ENCODE assay signal across 1 cellular context in the genomic region with DNA sequence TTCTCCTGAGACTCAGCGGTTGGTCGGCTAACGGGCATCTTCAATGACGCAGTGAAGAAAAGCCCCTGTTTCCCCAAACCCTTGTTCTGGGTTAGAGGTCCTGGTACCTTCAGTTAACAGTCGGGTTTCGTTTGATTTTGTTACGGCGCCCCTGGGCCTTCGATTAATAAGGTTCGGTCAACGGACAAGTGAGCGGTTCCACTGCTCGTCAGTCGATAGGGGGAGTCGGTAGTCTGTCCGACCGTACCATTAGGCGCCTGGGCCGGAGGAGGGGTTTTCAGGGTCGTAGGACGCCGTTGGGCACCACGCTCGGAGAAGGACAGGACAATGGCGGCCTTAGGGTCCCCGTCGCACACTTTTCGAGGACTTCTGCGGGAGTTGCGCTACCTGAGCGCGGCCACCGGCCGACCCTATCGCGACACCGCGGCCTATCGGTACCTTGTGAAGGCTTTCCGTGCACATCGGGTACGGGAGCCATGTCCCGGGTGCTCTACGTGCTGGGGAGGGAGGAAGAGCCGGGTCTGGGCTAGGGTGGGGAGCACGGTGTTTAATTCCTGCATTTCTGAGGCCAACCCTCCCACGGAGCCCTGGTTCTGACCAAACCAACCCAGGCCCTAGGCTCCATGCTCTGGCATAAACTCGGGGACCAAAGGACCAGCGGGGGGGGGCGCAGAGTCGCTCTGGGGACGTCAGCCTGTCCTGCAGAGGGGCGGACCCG.
TF ChIP-seq lines count a peak whose summit lies in the region.

A gene with protein sequence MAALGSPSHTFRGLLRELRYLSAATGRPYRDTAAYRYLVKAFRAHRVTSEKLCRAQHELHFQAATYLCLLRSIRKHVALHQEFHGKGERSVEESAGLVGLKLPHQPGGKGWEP (plus strand): TSS at position 280 of the 718 bp plus-strand sequence. CDS start 48 bp downstream, at position 328.

TF ChIP-seq in HepG2, 621 proteins besides CTCF, POLR2A, EP300 and RAD21 (continued from another document and continues in another):
- TF ChIP-seq, protein P1, sequence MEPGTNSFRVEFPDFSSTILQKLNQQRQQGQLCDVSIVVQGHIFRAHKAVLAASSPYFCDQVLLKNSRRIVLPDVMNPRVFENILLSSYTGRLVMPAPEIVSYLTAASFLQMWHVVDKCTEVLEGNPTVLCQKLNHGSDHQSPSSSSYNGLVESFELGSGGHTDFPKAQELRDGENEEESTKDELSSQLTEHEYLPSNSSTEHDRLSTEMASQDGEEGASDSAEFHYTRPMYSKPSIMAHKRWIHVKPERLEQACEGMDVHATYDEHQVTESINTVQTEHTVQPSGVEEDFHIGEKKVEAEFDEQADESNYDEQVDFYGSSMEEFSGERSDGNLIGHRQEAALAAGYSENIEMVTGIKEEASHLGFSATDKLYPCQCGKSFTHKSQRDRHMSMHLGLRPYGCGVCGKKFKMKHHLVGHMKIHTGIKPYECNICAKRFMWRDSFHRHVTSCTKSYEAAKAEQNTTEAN (CRISPR knock-in tag; conservative IDR thresholded peaks at IDR 0.05): peak; percentile 52; the same call in 1 of the 2 replicates
- TF ChIP-seq HNF4G (IDR thresholded peaks at IDR 0.05; ENCODE audit: borderline replicate concordance, low read depth, low read length) (no peak; the same call in 1 of the 2 replicates), HNF4G (CRISPR knock-in tag; IDR thresholded peaks at IDR 0.05; ENCODE audit: borderline replicate concordance, low read depth) (peak; percentile 65; the same call in 1 of the 2 replicates), RFXAP (CRISPR knock-in tag; IDR thresholded peaks at IDR 0.05; ENCODE audit: borderline replicate concordance) (0 out of 2 replicates have a peak, but pooled peaks have one; percentile 9), ZBTB21 (CRISPR knock-in tag; IDR thresholded peaks at IDR 0.05) (0 out of 2 replicates have a peak, but pooled peaks have one; percentile 6), DNMT1 (CRISPR knock-in tag; IDR thresholded peaks at IDR 0.05) (0 out of 2 replicates have a peak, but pooled peaks have one; percentile 59), ZNF354B (CRISPR knock-in tag; IDR thresholded peaks at IDR 0.05) (0 out of 2 replicates have a peak, but pooled peaks have one; percentile 50), REPIN1 (CRISPR knock-in tag; IDR thresholded peaks at IDR 0.05; ENCODE audit: borderline replicate concordance, low read depth) (0 out of 2 replicates have a peak, but pooled peaks have one; percentile 79), TBX2 (CRISPR knock-in tag; IDR thresholded peaks at IDR 0.05; ENCODE audit: borderline replicate concordance) (peak; percentile 36; the same call in 1 of the 2 replicates), BORCS8-MEF2B (CRISPR knock-in tag; IDR thresholded peaks at IDR 0.05) (peak; percentile 89), FIP1L1 (IDR thresholded peaks at IDR 0.05; ENCODE audit: borderline replicate concordance, insufficient read depth, low read depth, low read length) (no peak), SMARCC2 (IDR thresholded peaks at IDR 0.05) (no peak), CENPT (CRISPR knock-in tag; IDR thresholded peaks at IDR 0.05; ENCODE audit: low read depth) (no peak), ZNF292 (CRISPR knock-in tag; IDR thresholded peaks at IDR 0.05; ENCODE audit: borderline replicate concordance, low read depth) (peak; percentile 42), SP1 (IDR thresholded peaks at IDR 0.05) (no peak), SP1 (CRISPR knock-in tag; IDR thresholded peaks at IDR 0.05) (peak; percentile 45; the same call in 1 of the 2 replicates), EED (CRISPR knock-in tag; IDR thresholded peaks at IDR 0.05) (peak; percentile 58; the same call in 1 of the 2 replicates), SKI (IDR thresholded peaks at IDR 0.05; ENCODE audit: partially characterized antibody) (peak; percentile 8), KDM2A (CRISPR knock-in tag; IDR thresholded peaks at IDR 0.05; ENCODE audit: borderline replicate concordance, low read depth) (peak; percentile 87), JDP2 (CRISPR knock-in tag; IDR thresholded peaks at IDR 0.05; ENCODE audit: borderline replicate concordance) (no peak; the same call in 1 of the 2 replicates), KLF13 (CRISPR knock-in tag; IDR thresholded peaks at IDR 0.05) (0 out of 2 replicates have a peak, but pooled peaks have one; percentile 63), ZNF772 (CRISPR knock-in tag; IDR thresholded peaks at IDR 0.05) (peak; percentile 49), ZNF749 (CRISPR knock-in tag; IDR thresholded peaks at IDR 0.05; ENCODE audit: borderline replicate concordance) (no peak), HDAC1 (CRISPR knock-in tag; IDR thresholded peaks at IDR 0.05) (peak; percentile 27; the same call in 1 of the 2 replicates)
- TF ChIP-seq, protein P2, sequence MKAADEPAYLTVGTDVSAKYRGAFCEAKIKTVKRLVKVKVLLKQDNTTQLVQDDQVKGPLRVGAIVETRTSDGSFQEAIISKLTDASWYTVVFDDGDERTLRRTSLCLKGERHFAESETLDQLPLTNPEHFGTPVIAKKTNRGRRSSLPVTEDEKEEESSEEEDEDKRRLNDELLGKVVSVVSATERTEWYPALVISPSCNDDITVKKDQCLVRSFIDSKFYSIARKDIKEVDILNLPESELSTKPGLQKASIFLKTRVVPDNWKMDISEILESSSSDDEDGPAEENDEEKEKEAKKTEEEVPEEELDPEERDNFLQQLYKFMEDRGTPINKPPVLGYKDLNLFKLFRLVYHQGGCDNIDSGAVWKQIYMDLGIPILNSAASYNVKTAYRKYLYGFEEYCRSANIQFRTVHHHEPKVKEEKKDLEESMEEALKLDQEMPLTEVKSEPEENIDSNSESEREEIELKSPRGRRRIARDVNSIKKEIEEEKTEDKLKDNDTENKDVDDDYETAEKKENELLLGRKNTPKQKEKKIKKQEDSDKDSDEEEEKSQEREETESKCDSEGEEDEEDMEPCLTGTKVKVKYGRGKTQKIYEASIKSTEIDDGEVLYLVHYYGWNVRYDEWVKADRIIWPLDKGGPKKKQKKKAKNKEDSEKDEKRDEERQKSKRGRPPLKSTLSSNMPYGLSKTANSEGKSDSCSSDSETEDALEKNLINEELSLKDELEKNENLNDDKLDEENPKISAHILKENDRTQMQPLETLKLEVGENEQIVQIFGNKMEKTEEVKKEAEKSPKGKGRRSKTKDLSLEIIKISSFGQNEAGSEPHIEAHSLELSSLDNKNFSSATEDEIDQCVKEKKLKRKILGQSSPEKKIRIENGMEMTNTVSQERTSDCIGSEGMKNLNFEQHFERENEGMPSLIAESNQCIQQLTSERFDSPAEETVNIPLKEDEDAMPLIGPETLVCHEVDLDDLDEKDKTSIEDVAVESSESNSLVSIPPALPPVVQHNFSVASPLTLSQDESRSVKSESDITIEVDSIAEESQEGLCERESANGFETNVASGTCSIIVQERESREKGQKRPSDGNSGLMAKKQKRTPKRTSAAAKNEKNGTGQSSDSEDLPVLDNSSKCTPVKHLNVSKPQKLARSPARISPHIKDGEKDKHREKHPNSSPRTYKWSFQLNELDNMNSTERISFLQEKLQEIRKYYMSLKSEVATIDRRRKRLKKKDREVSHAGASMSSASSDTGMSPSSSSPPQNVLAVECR (CRISPR knock-in tag; IDR thresholded peaks at IDR 0.05; ENCODE audit: borderline replicate concordance): peak; percentile 59; the same call in 1 of the 2 replicates
- TF ChIP-seq, protein P3, sequence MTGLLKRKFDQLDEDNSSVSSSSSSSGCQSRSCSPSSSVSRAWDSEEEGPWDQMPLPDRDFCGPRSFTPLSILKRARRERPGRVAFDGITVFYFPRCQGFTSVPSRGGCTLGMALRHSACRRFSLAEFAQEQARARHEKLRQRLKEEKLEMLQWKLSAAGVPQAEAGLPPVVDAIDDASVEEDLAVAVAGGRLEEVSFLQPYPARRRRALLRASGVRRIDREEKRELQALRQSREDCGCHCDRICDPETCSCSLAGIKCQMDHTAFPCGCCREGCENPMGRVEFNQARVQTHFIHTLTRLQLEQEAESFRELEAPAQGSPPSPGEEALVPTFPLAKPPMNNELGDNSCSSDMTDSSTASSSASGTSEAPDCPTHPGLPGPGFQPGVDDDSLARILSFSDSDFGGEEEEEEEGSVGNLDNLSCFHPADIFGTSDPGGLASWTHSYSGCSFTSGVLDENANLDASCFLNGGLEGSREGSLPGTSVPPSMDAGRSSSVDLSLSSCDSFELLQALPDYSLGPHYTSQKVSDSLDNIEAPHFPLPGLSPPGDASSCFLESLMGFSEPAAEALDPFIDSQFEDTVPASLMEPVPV (CRISPR knock-in tag; IDR thresholded peaks at IDR 0.05): peak; percentile 79
- TF ChIP-seq, protein P4, sequence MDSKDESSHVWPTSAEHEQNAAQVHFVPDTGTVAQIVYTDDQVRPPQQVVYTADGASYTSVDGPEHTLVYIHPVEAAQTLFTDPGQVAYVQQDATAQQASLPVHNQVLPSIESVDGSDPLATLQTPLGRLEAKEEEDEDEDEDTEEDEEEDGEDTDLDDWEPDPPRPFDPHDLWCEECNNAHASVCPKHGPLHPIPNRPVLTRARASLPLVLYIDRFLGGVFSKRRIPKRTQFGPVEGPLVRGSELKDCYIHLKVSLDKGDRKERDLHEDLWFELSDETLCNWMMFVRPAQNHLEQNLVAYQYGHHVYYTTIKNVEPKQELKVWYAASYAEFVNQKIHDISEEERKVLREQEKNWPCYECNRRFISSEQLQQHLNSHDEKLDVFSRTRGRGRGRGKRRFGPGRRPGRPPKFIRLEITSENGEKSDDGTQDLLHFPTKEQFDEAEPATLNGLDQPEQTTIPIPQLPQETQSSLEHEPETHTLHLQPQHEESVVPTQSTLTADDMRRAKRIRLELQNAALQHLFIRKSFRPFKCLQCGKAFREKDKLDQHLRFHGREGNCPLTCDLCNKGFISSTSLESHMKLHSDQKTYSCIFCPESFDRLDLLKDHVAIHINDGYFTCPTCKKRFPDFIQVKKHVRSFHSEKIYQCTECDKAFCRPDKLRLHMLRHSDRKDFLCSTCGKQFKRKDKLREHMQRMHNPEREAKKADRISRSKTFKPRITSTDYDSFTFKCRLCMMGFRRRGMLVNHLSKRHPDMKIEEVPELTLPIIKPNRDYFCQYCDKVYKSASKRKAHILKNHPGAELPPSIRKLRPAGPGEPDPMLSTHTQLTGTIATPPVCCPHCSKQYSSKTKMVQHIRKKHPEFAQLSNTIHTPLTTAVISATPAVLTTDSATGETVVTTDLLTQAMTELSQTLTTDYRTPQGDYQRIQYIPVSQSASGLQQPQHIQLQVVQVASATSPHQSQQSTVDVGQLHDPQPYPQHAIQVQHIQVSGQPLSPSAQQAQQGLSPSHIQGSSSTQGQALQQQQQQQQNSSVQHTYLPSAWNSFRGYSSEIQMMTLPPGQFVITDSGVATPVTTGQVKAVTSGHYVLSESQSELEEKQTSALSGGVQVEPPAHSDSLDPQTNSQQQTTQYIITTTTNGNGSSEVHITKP (CRISPR knock-in tag; IDR thresholded peaks at IDR 0.05; ENCODE audit: low read depth): peak; percentile 99
- TF ChIP-seq, protein P5, sequence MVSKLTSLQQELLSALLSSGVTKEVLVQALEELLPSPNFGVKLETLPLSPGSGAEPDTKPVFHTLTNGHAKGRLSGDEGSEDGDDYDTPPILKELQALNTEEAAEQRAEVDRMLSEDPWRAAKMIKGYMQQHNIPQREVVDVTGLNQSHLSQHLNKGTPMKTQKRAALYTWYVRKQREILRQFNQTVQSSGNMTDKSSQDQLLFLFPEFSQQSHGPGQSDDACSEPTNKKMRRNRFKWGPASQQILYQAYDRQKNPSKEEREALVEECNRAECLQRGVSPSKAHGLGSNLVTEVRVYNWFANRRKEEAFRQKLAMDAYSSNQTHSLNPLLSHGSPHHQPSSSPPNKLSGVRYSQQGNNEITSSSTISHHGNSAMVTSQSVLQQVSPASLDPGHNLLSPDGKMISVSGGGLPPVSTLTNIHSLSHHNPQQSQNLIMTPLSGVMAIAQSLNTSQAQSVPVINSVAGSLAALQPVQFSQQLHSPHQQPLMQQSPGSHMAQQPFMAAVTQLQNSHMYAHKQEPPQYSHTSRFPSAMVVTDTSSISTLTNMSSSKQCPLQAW (CRISPR knock-in tag; IDR thresholded peaks at IDR 0.05): 0 out of 2 replicates have a peak, but pooled peaks have one; percentile 3
- TF ChIP-seq, protein P6, sequence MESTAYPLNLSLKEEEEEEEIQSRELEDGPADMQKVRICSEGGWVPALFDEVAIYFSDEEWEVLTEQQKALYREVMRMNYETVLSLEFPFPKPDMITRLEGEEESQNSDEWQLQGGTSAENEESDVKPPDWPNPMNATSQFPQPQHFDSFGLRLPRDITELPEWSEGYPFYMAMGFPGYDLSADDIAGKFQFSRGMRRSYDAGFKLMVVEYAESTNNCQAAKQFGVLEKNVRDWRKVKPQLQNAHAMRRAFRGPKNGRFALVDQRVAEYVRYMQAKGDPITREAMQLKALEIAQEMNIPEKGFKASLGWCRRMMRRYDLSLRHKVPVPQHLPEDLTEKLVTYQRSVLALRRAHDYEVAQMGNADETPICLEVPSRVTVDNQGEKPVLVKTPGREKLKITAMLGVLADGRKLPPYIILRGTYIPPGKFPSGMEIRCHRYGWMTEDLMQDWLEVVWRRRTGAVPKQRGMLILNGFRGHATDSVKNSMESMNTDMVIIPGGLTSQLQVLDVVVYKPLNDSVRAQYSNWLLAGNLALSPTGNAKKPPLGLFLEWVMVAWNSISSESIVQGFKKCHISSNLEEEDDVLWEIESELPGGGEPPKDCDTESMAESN (CRISPR knock-in tag; conservative IDR thresholded peaks at IDR 0.05): peak; percentile 75; the same call in 1 of the 2 replicates
- TF ChIP-seq, protein P7, sequence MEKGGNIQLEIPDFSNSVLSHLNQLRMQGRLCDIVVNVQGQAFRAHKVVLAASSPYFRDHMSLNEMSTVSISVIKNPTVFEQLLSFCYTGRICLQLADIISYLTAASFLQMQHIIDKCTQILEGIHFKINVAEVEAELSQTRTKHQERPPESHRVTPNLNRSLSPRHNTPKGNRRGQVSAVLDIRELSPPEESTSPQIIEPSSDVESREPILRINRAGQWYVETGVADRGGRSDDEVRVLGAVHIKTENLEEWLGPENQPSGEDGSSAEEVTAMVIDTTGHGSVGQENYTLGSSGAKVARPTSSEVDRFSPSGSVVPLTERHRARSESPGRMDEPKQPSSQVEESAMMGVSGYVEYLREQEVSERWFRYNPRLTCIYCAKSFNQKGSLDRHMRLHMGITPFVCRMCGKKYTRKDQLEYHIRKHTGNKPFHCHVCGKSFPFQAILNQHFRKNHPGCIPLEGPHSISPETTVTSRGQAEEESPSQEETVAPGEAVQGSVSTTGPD (CRISPR knock-in tag; IDR thresholded peaks at IDR 0.05): peak; percentile 44; the same call in 1 of the 2 replicates
